In the genomic region with DNA sequence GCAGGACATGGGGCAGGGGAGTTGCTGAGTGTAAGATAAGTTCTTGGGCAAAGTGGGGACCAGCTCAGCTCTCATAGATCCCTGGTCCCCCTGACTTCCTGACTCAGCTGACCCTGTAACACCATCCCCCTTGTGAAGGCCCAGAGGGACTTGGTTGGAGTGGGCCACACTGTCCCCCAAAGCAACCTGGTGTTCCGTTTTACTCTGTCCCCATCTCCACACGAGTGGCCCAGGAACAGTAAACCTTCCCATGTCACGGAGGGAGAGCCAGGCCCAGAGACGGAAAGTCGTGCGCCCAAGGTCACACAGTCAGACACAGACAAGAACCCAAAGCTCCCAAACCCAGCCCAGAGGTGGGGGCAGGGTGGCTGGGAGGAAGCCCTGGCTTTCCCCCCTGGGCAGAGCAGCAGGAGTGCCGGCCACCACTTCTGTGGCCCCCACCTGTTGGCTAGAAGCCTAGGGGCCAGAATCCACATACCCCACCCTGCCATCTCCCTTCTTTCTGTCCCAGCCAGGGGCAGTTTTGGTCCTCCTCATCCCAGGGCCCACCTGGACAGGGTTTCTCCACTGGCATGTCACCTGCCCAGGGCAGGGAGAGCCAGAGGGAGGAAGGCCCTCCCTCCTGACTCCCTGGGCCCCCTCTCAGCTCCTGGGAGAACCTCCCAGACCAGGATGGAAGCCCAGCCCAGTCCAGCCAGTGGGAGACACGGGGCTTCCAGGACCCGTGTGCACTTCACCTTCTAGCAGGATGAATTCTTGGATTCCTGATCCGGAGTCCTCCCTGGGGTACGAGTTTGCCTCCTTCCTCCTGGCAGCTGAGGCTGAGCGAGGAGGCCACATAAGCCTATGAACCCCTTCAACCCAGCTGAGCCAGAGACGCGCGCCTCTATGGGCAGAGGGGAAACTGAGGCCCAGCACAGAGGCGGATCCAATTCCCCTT, we compare ENCODE assay signal across 12 cellular contexts. TPM values are rescaled to one million over a fixed set of nuclear protein-coding genes. Genes with fewer than 3 reads are reported as not detected.
DNase-seq lines count a peak whose midpoint lies in the region; ATAC-seq and TF ChIP-seq lines count a peak whose summit lies in the region.
"Had no signal": no experiment of that assay in that cellular context is flagged by ENCODE, and none has a peak within 500 bp of the region (broad histone marks: within the 10 kb centered on the region; RNA-seq: fewer than 3 reads in every experiment).

No MANE protein-coding gene starts in this region.

- H3K4me1 ChIP-seq in right atrium auricular region (peaks cover 0 to 6% of the 10 kb centered on the region in 2 donors), mammary epithelial cell (ENCODE audit: insufficient read depth, low read length) (peaks cover 8% of the 10 kb centered on the region)

- no peak overlapping the region for H3K27ac Mint-ChIP-seq in memory B cell

- peak overlapping the region; percentile 78 for H2AFZ ChIP-seq in mammary epithelial cell (ENCODE audit: low read depth, low read length)

- H3K4me2 ChIP-seq in mammary epithelial cell (ENCODE audit: insufficient read depth, low read depth, low read length): no peak overlapping the region

- no peak for TF ChIP-seq CTCF in right atrium auricular region (IDR thresholded peaks at IDR 0.05)
- TF ChIP-seq CTCF in mammary epithelial cell (conservative IDR thresholded peaks at IDR 0.05 in 1 of 2, IDR thresholded peaks at IDR 0.05 in 1 of 2; ENCODE audit: extremely low read depth in 1 of 2, insufficient read depth in 1 of 2, low read depth in 1 of 2, low read length in 2 of 2): no peak

- H3K4me3 ChIP-seq in right atrium auricular region (no peak overlapping the region), mammary epithelial cell (replicated peaks in 1 of 3; ENCODE audit: insufficient read depth in 1 of 3, low read depth in 2 of 3, low read length in 3 of 3) (no peak overlapping the region)

- H3K27me3 ChIP-seq in right atrium auricular region (peaks cover 0 to 10% of the 10 kb centered on the region in 2 donors), mammary epithelial cell (ENCODE audit: insufficient read depth, low read length) (no peaks in the 10 kb centered on the region)

- H3K4me3 Mint-ChIP-seq in memory B cell: peak overlapping the region; percentile 30

- DNase-seq in Right ventricle myocardium inferior (ENCODE audit: missing footprints) (peak; percentile 31), right atrium auricular region (ENCODE audit: low spot score) (no peak), mammary epithelial cell (no peak), memory B cell (ENCODE audit: low spot score in 2 of 2) (no peak), HK-2 (ENCODE audit: unreplicated experiment) (no peak), GM19240 (ENCODE audit: insufficient read length, low spot score) (no peak), NCI-H2227 (lab: John Stamatoyannopoulos, UW; ENCODE audit: unreplicated experiment) (no peak)
- DNase-seq: DND-41, HCEC 1CT, NCI-H446 treated with DMSO at 0.1 percent for 48 hours, upper lobe of right lung had no signal

- dilution Hi-C loops in mammary epithelial cell (cut with HindIII; ENCODE audit: low sequenced_read_pairs): loop anchor here (5.0 kb wide), 1 partner anchor 45 kb away; no protein-coding TSS in a partner anchor

- no TSS peak for BruUV-seq in mammary epithelial cell (replicated peaks; lab: Mats Ljungman, UMichigan)

- no peaks in the 10 kb centered on the region for H3K36me3 ChIP-seq in right atrium auricular region
- H3K36me3 ChIP-seq in mammary epithelial cell (ENCODE audit: insufficient read depth, low read length): no peaks in the 10 kb centered on the region
- H3K36me3 ChIP-seq: upper lobe of right lung had no signal

- peaks cover 33% of the 10 kb centered on the region for H3K27me3 Mint-ChIP-seq in memory B cell

- WGBS in mammary epithelial cell (ENCODE audit: low coverage, missing lambda C conversion rate): 91% methylated on average over 11 of the region's 16 CpGs

- H3K9me3 ChIP-seq in right atrium auricular region: peaks cover 0 to under 1% of the 10 kb centered on the region in 2 donors
- no peaks in the 10 kb centered on the region for H3K9me3 ChIP-seq in mammary epithelial cell (replicated peaks; ENCODE audit: insufficient read depth, low read length)
- H3K9me3 ChIP-seq: upper lobe of right lung had no signal

- no peaks in the 10 kb centered on the region for H4K20me1 ChIP-seq in mammary epithelial cell (ENCODE audit: insufficient read depth, low read length)

- intact Hi-C loops in Right ventricle myocardium inferior (cut with DNase I): no loop called here
- intact Hi-C loops in mammary epithelial cell (cut with micrococcal nuclease): no loop called here

- H3K36me3 Mint-ChIP-seq in memory B cell: peaks cover 3% of the 10 kb centered on the region

- CTCF ChIA-PET in mammary epithelial cell (lab: Charles Lee; ENCODE audit: low non-redundant PET): no interaction called here

- H3K9me3 Mint-ChIP-seq in memory B cell: no peaks in the 10 kb centered on the region

- H3K79me2 ChIP-seq in mammary epithelial cell (ENCODE audit: insufficient read depth, low read length): no peaks in the 10 kb centered on the region

- no peak overlapping the region for H3K9ac ChIP-seq in mammary epithelial cell (ENCODE audit: insufficient read depth, low read length)

- in situ Hi-C loops in mammary epithelial cell (cut with MboI; ENCODE audit: low sequenced_read_pairs in 2 of 2): no loop called here

- no peak overlapping the region for H3K27ac ChIP-seq in right atrium auricular region
- no peak overlapping the region for H3K27ac ChIP-seq in mammary epithelial cell (ENCODE audit: insufficient read depth, low read depth, low read length)
- H3K27ac ChIP-seq: upper lobe of right lung had no signal

- ATAC-seq in Right ventricle myocardium inferior (no peak), memory B cell (ENCODE audit: low read depth) (no peak), GM18511 (IDR thresholded peaks at IDR 0.05; ENCODE audit: unreplicated experiment) (no peak)

- H3K4me1 Mint-ChIP-seq in memory B cell: peaks cover 15% of the 10 kb centered on the region

RNA-seq across cellular contexts. Expression of gene VPS37D, which starts 20.6 kb away (rescaled TPM):
- total RNA-seq in Right ventricle myocardium inferior (3.0 TPM), right atrium auricular region (1 to 10 TPM; 1.6 to 2.2 TPM), mammary epithelial cell (1 to 10 TPM; 1.1 to 3.7 TPM)
- polyA plus RNA-seq in mammary epithelial cell: 0.61 TPM
- not detected for polyA minus RNA-seq in mammary epithelial cell

RNA-seq across cellular contexts. Expression of gene MLXIPL, which starts 22.7 kb away (rescaled TPM):
- total RNA-seq in Right ventricle myocardium inferior (6.4 TPM), right atrium auricular region (1 to 10 TPM in 1 of 2 donors, under 1 TPM in 1; 0.41 to 1.3 TPM), mammary epithelial cell (1 to 10 TPM in 1 of 2 donors, not detected in 1; 1.5 TPM)
- 0.10 TPM for polyA plus RNA-seq in mammary epithelial cell
- polyA minus RNA-seq in mammary epithelial cell: not detected

RNA-seq across cellular contexts. Expression of gene DNAJC30, which starts 36.2 kb away (rescaled TPM):
- total RNA-seq in Right ventricle myocardium inferior: 13.8 TPM
- 10 to 100 TPM in 1 of 2 donors, 1 to 10 TPM in 1; 6.3 to 12.9 TPM for total RNA-seq in right atrium auricular region
- 10 to 100 TPM in 1 of 2 donors, 1 to 10 TPM in 1; 3.0 to 11.1 TPM for total RNA-seq in mammary epithelial cell
- polyA plus RNA-seq in mammary epithelial cell: 5.7 TPM
- 5.7 TPM for polyA minus RNA-seq in mammary epithelial cell

RNA-seq across cellular contexts. Expression of gene BUD23, which starts 36.3 kb away (rescaled TPM):
- total RNA-seq in Right ventricle myocardium inferior (81.1 TPM), right atrium auricular region (10 to 100 TPM; 58.9 to 60.9 TPM), mammary epithelial cell (10 to 100 TPM; 36.0 to 57.6 TPM)
- polyA plus RNA-seq in mammary epithelial cell: 77.9 TPM
- polyA minus RNA-seq in mammary epithelial cell: 102 TPM
